ENCODE assay signal across 8 cellular contexts in genomic region chr1:23367451-23367790, GRCh38. TPM values are rescaled to one million over a fixed set of nuclear protein-coding genes. Genes with fewer than 3 reads are reported as not detected.
DNase-seq lines count a peak whose midpoint lies in the region; ATAC-seq and TF ChIP-seq lines count a peak whose summit lies in the region.

No MANE protein-coding gene starts in this region.

- peak overlapping the region; percentile 97 to 99 for H3K27ac ChIP-seq in left lung
- peak overlapping the region in 1 of 2 donors; percentile 99 for H3K27ac ChIP-seq in testis

- H3K9me3 Mint-ChIP-seq in activated CD4-positive, alpha-beta T cell treated with anti-CD3 and anti-CD28 coated beads, Interleukin-2, amount 10 ng/mL, durations not matched to agents 24 days and 14 days, result peaks cover 13% of the 10 kb centered on the region
- H3K9me3 Mint-ChIP-seq in activated naive CD8-positive, alpha-beta T cell (ENCODE audit: low read depth), result peaks cover 5% of the 10 kb centered on the region

- H3K4me3 ChIP-seq in left lung (peak overlapping the region; percentile 77 to 85), testis (peak overlapping the region; percentile 94 to 96)

- TF ChIP-seq CTCF in left lung (IDR thresholded peaks at IDR 0.05) (no peak), testis (IDR thresholded peaks at IDR 0.05) (no peak)

- WGBS in testis, 2 donors, result 38 to 55% methylated on average over 9 of the region's 9 CpGs

- peaks cover 14 to 37% of the 10 kb centered on the region in 2 donors for H3K4me1 ChIP-seq in left lung
- H3K4me1 ChIP-seq in testis, result peaks cover 37% of the 10 kb centered on the region

- peak; percentile 0 for ATAC-seq in left lung
- no peak for ATAC-seq in HG03439 (IDR thresholded peaks at IDR 0.05; ENCODE audit: unreplicated experiment)

- peak overlapping the region; percentile 94 for H3K4me3 Mint-ChIP-seq in activated CD4-positive, alpha-beta T cell treated with anti-CD3 and anti-CD28 coated beads, Interleukin-2, amount 10 ng/mL, durations not matched to agents 24 days and 14 days
- H3K4me3 Mint-ChIP-seq in activated naive CD8-positive, alpha-beta T cell, result peak overlapping the region; percentile 90

- H3K9me3 ChIP-seq in left lung (peaks cover 8 to 25% of the 10 kb centered on the region in 2 donors), testis (no peaks in the 10 kb centered on the region)

- DNase-seq in activated CD4-positive, alpha-beta T cell treated with anti-CD3 and anti-CD28 coated beads, Interleukin-2, amount 10 ng/mL, durations not matched to agents 24 days and 14 days, result no peak
- no peak for DNase-seq in activated CD4-positive, alpha-beta T cell treated with anti-CD3 and anti-CD28 coated beads for 1 hour
- DNase-seq in left lung, result no peak
- no peak for DNase-seq in testis
- DNase-seq in germinal center (ENCODE audit: low spot score), result no peak
- DNase-seq in HuH-7.5 (ENCODE audit: low spot score), result no peak

- peaks cover 42% of the 10 kb centered on the region for H3K36me3 Mint-ChIP-seq in activated CD4-positive, alpha-beta T cell treated with anti-CD3 and anti-CD28 coated beads, Interleukin-2, amount 10 ng/mL, durations not matched to agents 24 days and 14 days (ENCODE audit: low read depth)
- peaks cover 23% of the 10 kb centered on the region for H3K36me3 Mint-ChIP-seq in activated naive CD8-positive, alpha-beta T cell

- intact Hi-C loops in activated CD4-positive, alpha-beta T cell treated with anti-CD3 and anti-CD28 coated beads, Interleukin-2, amount 10 ng/mL, durations not matched to agents 24 days and 14 days (cut with micrococcal nuclease), result loop anchor here (5.0 to 10.0 kb wide), 4 partner anchors 40 to 1275 kb away; partner anchors contain the start of genes E2F2, RPL11 and SRRM1
- intact Hi-C loops in left lung (cut with DNase I), result no loop called here
- intact Hi-C loops in testis (cut with DNase I; ENCODE audit: low total_unique reads), result no loop called here

- H3K27ac Mint-ChIP-seq in activated CD4-positive, alpha-beta T cell treated with anti-CD3 and anti-CD28 coated beads, Interleukin-2, amount 10 ng/mL, durations not matched to agents 24 days and 14 days, result peak overlapping the region; percentile 99
- H3K27ac Mint-ChIP-seq in activated naive CD8-positive, alpha-beta T cell, result peak overlapping the region; percentile 89

- no peaks in the 10 kb centered on the region for H3K27me3 ChIP-seq in left lung
- no peaks in the 10 kb centered on the region for H3K27me3 ChIP-seq in testis

- peaks cover 33% of the 10 kb centered on the region for H3K4me1 Mint-ChIP-seq in activated CD4-positive, alpha-beta T cell treated with anti-CD3 and anti-CD28 coated beads, Interleukin-2, amount 10 ng/mL, durations not matched to agents 24 days and 14 days
- peaks cover 35% of the 10 kb centered on the region for H3K4me1 Mint-ChIP-seq in activated naive CD8-positive, alpha-beta T cell (ENCODE audit: low read depth)

- H3K36me3 ChIP-seq in left lung (peaks cover 8 to 41% of the 10 kb centered on the region in 2 donors), testis (ENCODE audit: low read depth, missing control alignments) (no peaks in the 10 kb centered on the region)

- no peak for TF ChIP-seq POLR2A in testis (IDR thresholded peaks at IDR 0.05)

- no peaks in the 10 kb centered on the region for H3K27me3 Mint-ChIP-seq in activated CD4-positive, alpha-beta T cell treated with anti-CD3 and anti-CD28 coated beads, Interleukin-2, amount 10 ng/mL, durations not matched to agents 24 days and 14 days
- H3K27me3 Mint-ChIP-seq in activated naive CD8-positive, alpha-beta T cell, result no peaks in the 10 kb centered on the region

RNA-seq across cellular contexts. Expression of gene ZNF436, which starts 2.2 kb away (rescaled TPM):
- 5.2 TPM in 2 replicates for total RNA-seq in activated CD4-positive, alpha-beta T cell treated with anti-CD3 and anti-CD28 coated beads, Interleukin-2, amount 10 ng/mL, durations not matched to agents 24 days and 14 days
- total RNA-seq in left lung, result 10 to 100 TPM in 1 of 2 donors, 1 to 10 TPM in 1; 9.2 to 10.2 TPM
- 10 to 100 TPM; 26.7 to 29.0 TPM for total RNA-seq in testis
- polyA plus RNA-seq in testis (ENCODE audit: insufficient read depth, low read depth, low replicate concordance), result 24.6 TPM

RNA-seq across cellular contexts. Expression of gene HNRNPR, which starts 23.3 kb away (rescaled TPM):
- 229 and 235 TPM in 2 replicates for total RNA-seq in activated CD4-positive, alpha-beta T cell treated with anti-CD3 and anti-CD28 coated beads, Interleukin-2, amount 10 ng/mL, durations not matched to agents 24 days and 14 days
- total RNA-seq in left lung, result 100 to 1,000 TPM in 1 of 2 donors, 10 to 100 TPM in 1; 84.3 to 108 TPM
- total RNA-seq in testis, result 10 to 100 TPM; 93.8 to 95.8 TPM
- polyA plus RNA-seq in testis (ENCODE audit: insufficient read depth, low read depth, low replicate concordance), result 89.6 TPM

RNA-seq across cellular contexts. Expression of gene TCEA3, which starts 57.1 kb away (rescaled TPM):
- total RNA-seq in activated CD4-positive, alpha-beta T cell treated with anti-CD3 and anti-CD28 coated beads, Interleukin-2, amount 10 ng/mL, durations not matched to agents 24 days and 14 days, result 6.7 and 7.8 TPM in 2 replicates
- total RNA-seq in left lung (10 to 100 TPM; 28.3 to 43.2 TPM), testis (10 to 100 TPM; 12.6 to 14.7 TPM)
- polyA plus RNA-seq in testis (ENCODE audit: insufficient read depth, low read depth, low replicate concordance), result 10.8 TPM
